8 cellular contexts compared by ENCODE assay signal in the genomic region with DNA sequence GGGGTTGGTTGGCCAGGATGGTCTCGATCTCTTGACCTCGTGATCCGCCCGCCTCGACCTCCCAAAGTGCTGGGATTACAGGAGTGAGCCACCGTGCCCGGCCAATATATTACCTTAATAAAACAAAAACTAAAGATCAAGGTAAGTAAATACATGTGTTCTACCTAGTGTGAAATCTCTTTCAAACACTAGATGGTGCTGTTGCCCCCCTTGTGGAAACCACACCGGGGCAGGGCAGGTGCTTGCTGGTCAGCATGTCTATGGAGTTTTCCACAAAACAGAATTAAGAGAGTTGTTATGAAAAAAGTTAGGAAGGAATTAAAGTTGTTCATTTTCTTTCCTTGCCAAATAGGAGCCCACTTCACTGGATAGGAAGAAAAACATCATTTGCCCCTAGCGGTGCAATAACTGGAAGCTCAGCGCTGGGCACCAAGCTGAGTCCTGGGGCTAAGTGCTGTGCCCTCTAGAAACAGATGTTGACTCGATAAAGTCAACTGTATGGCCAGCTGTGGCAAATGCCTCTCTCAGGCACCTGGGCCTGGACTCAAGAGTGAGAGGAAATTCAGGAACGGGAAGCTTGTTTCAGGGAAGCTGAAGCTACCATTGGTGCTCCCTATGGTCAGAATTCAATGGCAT. TPM values are rescaled to one million over a fixed set of nuclear protein-coding genes. Genes with fewer than 3 reads are reported as not detected.
A peak's percentile ranks its signal among the peaks of the same experiment; 100 is the strongest.
DNase-seq lines count a peak whose midpoint lies in the region; ATAC-seq, FAIRE-seq and TF ChIP-seq lines count a peak whose summit lies in the region.

No MANE protein-coding gene starts in this region.

- no peak for FAIRE-seq in HTR-8/SVneo (lab: Jason Lieb, UNC)

- H3K9me3 Mint-ChIP-seq in activated T-helper 17 cell treated with anti-CD3 and anti-CD28 coated beads, Interleukin-2, amount 50 U/mL, for 72 hours: no peaks in the 10 kb centered on the region

- intact Hi-C loops in OCI-LY7 (cut with micrococcal nuclease; ENCODE audit: unreplicated experiment): loop anchor here (1.0 to 2.0 kb wide), 2 partner anchors 71 to 446 kb away; no protein-coding TSS in a partner anchor

- no peak overlapping the region for H3K4me3 ChIP-seq in OCI-LY7 (ENCODE audit: low read depth, low read length, poor library complexity, severe bottlenecking)

- no peaks in the 10 kb centered on the region for H3K4me1 ChIP-seq in OCI-LY7 (ENCODE audit: insufficient read depth, low read length, poor library complexity, severe bottlenecking)

- H3K79me2 ChIP-seq in OCI-LY7 (ENCODE audit: insufficient read depth, low read depth, low read length): no peaks in the 10 kb centered on the region

- no peaks in the 10 kb centered on the region for H3K9me2 ChIP-seq in OCI-LY7 (ENCODE audit: insufficient read depth, low read length)

- H3K27me3 Mint-ChIP-seq in activated T-helper 17 cell treated with anti-CD3 and anti-CD28 coated beads, Interleukin-2, amount 50 U/mL, for 72 hours: peaks cover 48% of the 10 kb centered on the region

- no peak overlapping the region for H3K27ac ChIP-seq in OCI-LY7 (ENCODE audit: low read depth, low read length, poor library complexity, severe bottlenecking)

- BruUV-seq in OCI-LY7 (replicated peaks; lab: Mats Ljungman, UMichigan): no TSS peak

- no peak overlapping the region for H2AFZ ChIP-seq in OCI-LY7 (ENCODE audit: low read length)

- CTCF ChIA-PET in OCI-LY7 (lab: Charles Lee; ENCODE audit: unreplicated experiment): interaction anchor here (0.8 kb wide), 2 partner anchors 72 to 73 kb away, joined by 4 to 5 read pairs; no protein-coding TSS in a partner anchor

- peak; percentile 63 for DNase-seq in Daoy (ENCODE audit: low read depth)
- DNase-seq in OCI-LY7 (ENCODE audit: low spot score): peak; percentile 67
- DNase-seq in glomerular visceral epithelial cell (ENCODE audit: extremely low spot score): peak; percentile 65
- DNase-seq in pons (ENCODE audit: low spot score): peak; percentile 71
- no peak for DNase-seq in HTR-8/SVneo (ENCODE audit: insufficient read length, low spot score)

- no peaks in the 10 kb centered on the region for H3K9me3 ChIP-seq in OCI-LY7 (ENCODE audit: low read length)

- POLR2A ChIA-PET in OCI-LY7 (lab: Charles Lee): interaction anchor here (0.9 kb wide), 1 partner anchor 783 kb away, joined by 3 read pairs; no protein-coding TSS in a partner anchor

- no peaks in the 10 kb centered on the region for H3K36me3 Mint-ChIP-seq in activated T-helper 17 cell treated with anti-CD3 and anti-CD28 coated beads, Interleukin-2, amount 50 U/mL, for 72 hours (ENCODE audit: low read depth)

- no peaks in the 10 kb centered on the region for H3K4me1 Mint-ChIP-seq in activated T-helper 17 cell treated with anti-CD3 and anti-CD28 coated beads, Interleukin-2, amount 50 U/mL, for 72 hours

- no peak overlapping the region for H3K4me2 ChIP-seq in OCI-LY7 (ENCODE audit: low read length)

- peak; percentile 90 for TF ChIP-seq CTCF in OCI-LY7 (conservative IDR thresholded peaks at IDR 0.05; ENCODE audit: low read length)

- no peaks in the 10 kb centered on the region for H4K20me1 ChIP-seq in OCI-LY7 (ENCODE audit: insufficient read depth, low read length)

- no peak overlapping the region for H3K4me3 Mint-ChIP-seq in activated T-helper 17 cell treated with anti-CD3 and anti-CD28 coated beads, Interleukin-2, amount 50 U/mL, for 72 hours

- no peaks in the 10 kb centered on the region for H3K36me3 ChIP-seq in OCI-LY7 (ENCODE audit: insufficient read depth, low read length)

- H3K27ac Mint-ChIP-seq in activated T-helper 17 cell treated with anti-CD3 and anti-CD28 coated beads, Interleukin-2, amount 50 U/mL, for 72 hours: no peak overlapping the region

- ATAC-seq in GM21390 (IDR thresholded peaks at IDR 0.05; ENCODE audit: unreplicated experiment) (peak; percentile 95), HG03571 (IDR thresholded peaks at IDR 0.05; ENCODE audit: unreplicated experiment) (peak; percentile 90)
- peak; percentile 78 for ATAC-seq in activated T-helper 17 cell treated with anti-CD3 and anti-CD28 coated beads, Interleukin-2, amount 50 U/mL, for 72 hours (replicated peaks)

RNA-seq across cellular contexts. Expression of a gene that starts 6.3 kb away (rescaled TPM):
- total RNA-seq in Daoy (2014; rRNA removed; shearing (Covaris generic)): not detected in 2 replicates
- total RNA-seq in OCI-LY7 (2014; rRNA removed; shearing (Covaris generic)): not detected in 2 replicates
- not detected in 2 replicates for total RNA-seq in OCI-LY7 (2022)
- total RNA-seq in activated T-helper 17 cell treated with anti-CD3 and anti-CD28 coated beads, Interleukin-2, amount 50 U/mL, for 72 hours: not detected

RNA-seq across cellular contexts. Expression of a gene that starts 17.7 kb away (rescaled TPM):
- not detected in 2 replicates for total RNA-seq in Daoy (2014; rRNA removed; shearing (Covaris generic))
- total RNA-seq in OCI-LY7 (2014; rRNA removed; shearing (Covaris generic)): 0.06 TPM in 1 of 2 replicates, not detected in the other
- total RNA-seq in OCI-LY7 (2022): 0.11 TPM in 1 of 2 replicates, not detected in the other
- not detected for total RNA-seq in activated T-helper 17 cell treated with anti-CD3 and anti-CD28 coated beads, Interleukin-2, amount 50 U/mL, for 72 hours

RNA-seq across cellular contexts. Expression of a gene that starts 57.9 kb away (rescaled TPM):
- not detected in 2 replicates for total RNA-seq in Daoy (2014; rRNA removed; shearing (Covaris generic))
- not detected in 2 replicates for total RNA-seq in OCI-LY7 (2014; rRNA removed; shearing (Covaris generic))
- total RNA-seq in OCI-LY7 (2022): not detected in 2 replicates
- not detected for total RNA-seq in activated T-helper 17 cell treated with anti-CD3 and anti-CD28 coated beads, Interleukin-2, amount 50 U/mL, for 72 hours
